ENCODE assay signal across 8 cellular contexts in genomic region chr9:121281614-121282291, GRCh38. TPM values are rescaled to one million over a fixed set of nuclear protein-coding genes. Genes with fewer than 3 reads are reported as not detected.
DNase-seq lines count a peak whose midpoint lies in the region; ATAC-seq and TF ChIP-seq lines count a peak whose summit lies in the region.

No MANE protein-coding gene starts in this region.

- TF ChIP-seq CTCF in MCF 10A (IDR thresholded peaks at IDR 0.05; ENCODE audit: unreplicated experiment) (no peak), tibial nerve (IDR thresholded peaks at IDR 0.05) (no peak)

- no TSS peak for BruUV-seq in MCF 10A (replicated peaks; lab: Mats Ljungman, UMichigan)

- no peaks in the 10 kb centered on the region for H3K36me3 ChIP-seq in tibial nerve

- no peaks in the 10 kb centered on the region for H3K27me3 Mint-ChIP-seq in MCF 10A (ENCODE audit: insufficient read depth, unreplicated experiment)

- H3K4me1 ChIP-seq in tibial nerve, result peaks cover 15 to 100% (median 98%) of the 10 kb centered on the region in 4 donors

- H3K4me1 Mint-ChIP-seq in MCF 10A (ENCODE audit: insufficient read depth, unreplicated experiment), result peaks cover 85% of the 10 kb centered on the region

- WGBS in tibial nerve, 2 donors, result 29 to 30% methylated on average over 7 to 10 of the region's 10 CpGs

- peak overlapping the region; percentile 28 for H3K4me3 Mint-ChIP-seq in MCF 10A (ENCODE audit: unreplicated experiment)

- peak overlapping the region; percentile 80 for H3K27ac Mint-ChIP-seq in MCF 10A (ENCODE audit: low read depth, unreplicated experiment)

- POLR2A ChIA-PET in MCF 10A (lab: Yijun Ruan, JAX), result interaction anchor here (0.8 to 5.5 kb wide), 12 partner anchors 12 to 117 kb away, joined by 3 to 33 read pairs (median 4); partner anchors contain the start of gene GSN

- CTCF ChIA-PET in MCF 10A (lab: Yijun Ruan, JAX), result interaction anchor here (0.5 to 2.0 kb wide), 14 partner anchors 14 to 661 kb away, joined by 3 to 28 read pairs (median 4); partner anchors contain the start of gene GSN

- ATAC-seq in left lobe of liver (peak; percentile 45), HG02884 (IDR thresholded peaks at IDR 0.05; ENCODE audit: unreplicated experiment) (no peak)

- no peaks in the 10 kb centered on the region for H3K9me3 Mint-ChIP-seq in MCF 10A (ENCODE audit: unreplicated experiment)

- TF ChIP-seq EP300 in tibial nerve (IDR thresholded peaks at IDR 0.05), result peak in 1 of 2 donors; percentile 17

- no peaks in the 10 kb centered on the region for H3K9me3 ChIP-seq in tibial nerve

- no peaks in the 10 kb centered on the region for H3K27me3 ChIP-seq in tibial nerve

- intact Hi-C loops in MCF 10A (cut with micrococcal nuclease), result loop anchor here (2.0 kb wide), 1 partner anchor 91 kb away; no protein-coding TSS in a partner anchor

- no peak for TF ChIP-seq POLR2A in tibial nerve (IDR thresholded peaks at IDR 0.05)

- H3K4me3 ChIP-seq in tibial nerve, result no peak overlapping the region

- H3K36me3 Mint-ChIP-seq in MCF 10A (ENCODE audit: insufficient read depth, unreplicated experiment), result no peaks in the 10 kb centered on the region

- H3K27ac ChIP-seq in tibial nerve, result peak overlapping the region; percentile 83 to 99 (median 92)

- DNase-seq in NCI-H345 (lab: John Stamatoyannopoulos, UW) (peak; percentile 54), NCI-H345 treated with DMSO at 0.1 percent for 48 hours (lab: John Stamatoyannopoulos, UW; ENCODE audit: unreplicated experiment) (no peak), MCF 10A (ENCODE audit: unreplicated experiment) (peak; percentile 96), left lobe of liver (ENCODE audit: low spot score) (peak; percentile 59), tibial nerve (ENCODE audit: low spot score in 2 of 2) (peak in 1 of 2 donors; percentile 64), UCSD-AML1 (lab: John Stamatoyannopoulos, UW; ENCODE audit: unreplicated experiment) (no peak), T-helper 2 cell (no peak)

RNA-seq across cellular contexts. Expression of gene GSN, which starts 13.8 kb away (rescaled TPM):
- total RNA-seq in MCF 10A (2022), result 21.9 and 24.9 TPM in 2 replicates
- 30.8 TPM for total RNA-seq in left lobe of liver
- 1,000 to 10,000 TPM; 1,899 to 6,678 (median 4,539) TPM for total RNA-seq in tibial nerve

Comparison
In these comparisons a context has a peak if more than half of its experiments do, and no peak if none do; other contexts are left out.
1. DNase-seq: peak in NCI-H345 (single experiment), MCF 10A (single experiment) and left lobe of liver (single experiment); none in NCI-H345 treated with DMSO at 0.1 percent for 48 hours (single experiment), UCSD-AML1 (single experiment) and T-helper 2 cell (0 of 5).
2. RNA of gene GSN, which starts 13.8 kb away (total RNA-seq): 1,899 to 6,678 TPM in tibial nerve; 30.8 TPM in left lobe of liver (single experiment) and 21.9 to 24.9 TPM in MCF 10A; every median in the first group is over 10 times any median in the second.